ENCODE assay signal across 28 cellular contexts in genomic region chr16:64724339-64724738, GRCh38.
"Had no signal": no experiment of that assay in that cellular context is flagged by ENCODE, and none has a peak within 500 bp of the region (broad histone marks: within the 10 kb centered on the region; RNA-seq: fewer than 3 reads in every experiment).

No MANE protein-coding gene starts in this region.

- ATAC-seq: effector memory CD8-positive, alpha-beta T cell; esophagus mucosa; foreskin keratinocyte; gastrocnemius medialis; gastroesophageal sphincter; heart left ventricle; heart right ventricle had no signal

- H3K36me3 ChIP-seq: colonic mucosa, esophagus muscularis mucosa, esophagus squamous epithelium, gastrocnemius medialis, gastroesophageal sphincter, heart left ventricle, heart right ventricle had no signal

- H3K4me1 ChIP-seq: colonic mucosa, esophagus muscularis mucosa, esophagus squamous epithelium, foreskin keratinocyte, gastrocnemius medialis, gastroesophageal sphincter, heart left ventricle, heart right ventricle had no signal

- DNase-seq: colonic mucosa; cortex of kidney; dermis blood vessel endothelial cell; dorsolateral prefrontal cortex; effector CD4-positive, alpha-beta T cell; effector CD8-positive, alpha-beta T cell; effector memory CD4-positive, alpha-beta T cell; effector memory CD8-positive, alpha-beta T cell; endodermal cell; erythroblast; esophagus squamous epithelium; foreskin fibroblast; foreskin keratinocyte; foreskin melanocyte; gastrocnemius medialis; glutamatergic neuron; head of caudate nucleus; heart left ventricle; heart right ventricle had no signal

- H3K27ac ChIP-seq: colonic mucosa, coronary artery, dorsolateral prefrontal cortex, epithelial cell of prostate, esophagus muscularis mucosa, esophagus squamous epithelium, foreskin keratinocyte, gastrocnemius medialis, gastroesophageal sphincter, heart left ventricle, heart right ventricle had no signal

- FAIRE-seq: colon, endometrium, endothelial cell of umbilical vein, frontal cortex had no signal

- H3K9me3 ChIP-seq: colonic mucosa, esophagus muscularis mucosa, esophagus squamous epithelium, gastrocnemius medialis, gastroesophageal sphincter, heart left ventricle, heart right ventricle had no signal

- H3K27me3 ChIP-seq: colonic mucosa, dorsolateral prefrontal cortex, esophagus muscularis mucosa, esophagus squamous epithelium, foreskin keratinocyte, gastrocnemius medialis, gastroesophageal sphincter, heart left ventricle, heart right ventricle had no signal

- H3K4me3 ChIP-seq: colonic mucosa, coronary artery, dorsolateral prefrontal cortex, esophagus muscularis mucosa, esophagus squamous epithelium, gastrocnemius medialis, gastroesophageal sphincter, heart left ventricle, heart right ventricle had no signal
